In the genomic region with DNA sequence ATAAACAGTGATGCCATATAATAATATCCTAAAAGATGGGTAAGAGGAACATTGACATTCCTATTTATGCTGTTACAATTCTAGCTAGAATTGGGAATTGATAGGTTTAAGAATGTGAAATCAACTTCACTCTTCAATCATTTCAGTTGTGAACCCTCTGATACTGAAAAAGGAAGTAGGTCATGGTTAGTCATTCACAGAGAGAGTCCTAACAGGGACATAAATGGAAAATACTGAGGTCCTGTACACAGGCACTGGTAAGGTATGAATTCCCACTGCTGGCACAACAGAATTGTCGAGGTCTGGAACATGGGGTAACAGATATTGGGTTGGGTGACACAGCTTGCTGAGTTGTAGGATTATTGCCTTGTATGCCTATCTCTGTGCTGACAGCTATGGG, we compare ENCODE assay signal across 15 cellular contexts.
DNase-seq lines count a peak whose midpoint lies in the region; ATAC-seq, FAIRE-seq and TF ChIP-seq lines count a peak whose summit lies in the region.
"Had no signal": no experiment of that assay in that cellular context is flagged by ENCODE, and none has a peak within 500 bp of the region (broad histone marks: within the 10 kb centered on the region; RNA-seq: fewer than 3 reads in every experiment).

No MANE protein-coding gene starts in this region.

- H3K27me3 ChIP-seq in Caco-2 (replicated peaks; ENCODE audit: control insufficient read depth, insufficient read depth, low read length): no peaks in the 10 kb centered on the region
- no peaks in the 10 kb centered on the region for H3K27me3 ChIP-seq in left ventricle myocardium inferior (ENCODE audit: low read depth)
- H3K27me3 ChIP-seq: esophagus muscularis mucosa, neutrophil had no signal

- no peak for TF ChIP-seq POLR2A in GM12891 (IDR thresholded peaks at IDR 0.05; ENCODE audit: low read depth, low read length)

- H3K4me3 Mint-ChIP-seq in Caco-2 (ENCODE audit: unreplicated experiment): no peak overlapping the region
- H3K4me3 Mint-ChIP-seq: IgD-negative memory B cell had no signal

- TF ChIP-seq CTCF in Caco-2 (IDR thresholded peaks at IDR 0.05; ENCODE audit: insufficient read depth in 1 of 2, low read depth in 1 of 2, low read length in 1 of 2, severe bottlenecking in 1 of 2, unreplicated experiment in 1 of 2): no peak
- TF ChIP-seq CTCF in left ventricle myocardium inferior (IDR thresholded peaks at IDR 0.05; ENCODE audit: borderline replicate concordance): no peak

- H3K36me3 Mint-ChIP-seq in Caco-2 (ENCODE audit: insufficient read depth, unreplicated experiment): no peaks in the 10 kb centered on the region

- POLR2A ChIA-PET in Caco-2 (lab: Charles Lee): no interaction called here

- peak; percentile 45 for FAIRE-seq in GM12891 (lab: Jason Lieb, UNC)

- H3K4me3 ChIP-seq in Caco-2 (ENCODE audit: low read depth, low read length) (no peak overlapping the region), left ventricle myocardium inferior (no peak overlapping the region)
- H3K4me3 ChIP-seq: esophagus muscularis mucosa had no signal

- no peaks in the 10 kb centered on the region for H3K9me3 ChIP-seq in Caco-2
- no peaks in the 10 kb centered on the region for H3K9me3 ChIP-seq in left ventricle myocardium inferior (replicated peaks)
- H3K9me3 ChIP-seq: esophagus muscularis mucosa, neutrophil had no signal

- H3K36me3 ChIP-seq in Caco-2 (ENCODE audit: control insufficient read depth, insufficient read depth, low read length): no peaks in the 10 kb centered on the region
- H3K36me3 ChIP-seq in left ventricle myocardium inferior: no peaks in the 10 kb centered on the region
- H3K36me3 ChIP-seq: esophagus muscularis mucosa, neutrophil had no signal

- H3K27me3 Mint-ChIP-seq in Caco-2 (ENCODE audit: insufficient read depth, unreplicated experiment): peaks cover 3% of the 10 kb centered on the region
- H3K27me3 Mint-ChIP-seq: IgD-negative memory B cell had no signal

- no peak overlapping the region for H3K27ac Mint-ChIP-seq in Caco-2 (ENCODE audit: unreplicated experiment)
- H3K27ac Mint-ChIP-seq: IgD-negative memory B cell had no signal

- H3K27ac ChIP-seq in left ventricle myocardium inferior (replicated peaks): no peak overlapping the region
- H3K27ac ChIP-seq: esophagus muscularis mucosa, neutrophil had no signal

- intact Hi-C loops in Caco-2 (cut with micrococcal nuclease; ENCODE audit: unreplicated experiment): no loop called here
- intact Hi-C loops in left ventricle myocardium inferior (cut with micrococcal nuclease): no loop called here

- no TSS peak for BruUV-seq in Caco-2 (replicated peaks; lab: Mats Ljungman, UMichigan)

- H3K9me3 Mint-ChIP-seq in Caco-2 (ENCODE audit: unreplicated experiment): no peaks in the 10 kb centered on the region
- H3K9me3 Mint-ChIP-seq: IgD-negative memory B cell had no signal

- H3K4me1 Mint-ChIP-seq in Caco-2 (ENCODE audit: low read depth, unreplicated experiment): no peaks in the 10 kb centered on the region
- H3K4me1 Mint-ChIP-seq: IgD-negative memory B cell had no signal

- no peaks in the 10 kb centered on the region for H3K4me1 ChIP-seq in Caco-2
- H3K4me1 ChIP-seq in left ventricle myocardium inferior: no peaks in the 10 kb centered on the region
- H3K4me1 ChIP-seq: esophagus muscularis mucosa had no signal

- CTCF ChIA-PET in Caco-2 (lab: Charles Lee): no interaction called here

- ATAC-seq in GM19395 (IDR thresholded peaks at IDR 0.05; ENCODE audit: unreplicated experiment) (peak; percentile 79), HG02870 (IDR thresholded peaks at IDR 0.05; ENCODE audit: unreplicated experiment) (peak; percentile 84), HG03469 (IDR thresholded peaks at IDR 0.05; ENCODE audit: unreplicated experiment) (peak; percentile 75)
- ATAC-seq: HCT116 had no signal

- no peak for DNase-seq in GM12891 (ENCODE audit: insufficient read length, low spot score)
- DNase-seq in CD1c-positive myeloid dendritic cell (ENCODE audit: extremely low spot score): no peak
- DNase-seq in NCI-H187 treated with DMSO at 0.1 percent for 48 hours (lab: John Stamatoyannopoulos, UW): no peak
- no peak for DNase-seq in Caco-2
- no peak for DNase-seq in left ventricle myocardium inferior
- DNase-seq: activated CD4-positive, CD25-positive, alpha-beta regulatory T cell treated with anti-CD3 and anti-CD28 coated beads, Interleukin-2, amount 50 U/mL, for 72 hours; DND-41; NCI-H187 had no signal

TF ChIP-seq in GM12891, 5 proteins besides CTCF, POLR2A, EP300 and RAD21:
- peak; percentile 49 for TF ChIP-seq SPI1 (IDR thresholded peaks at IDR 0.05; ENCODE audit: low read depth, low read length)
- TF ChIP-seq TAF1 (IDR thresholded peaks at IDR 0.05; ENCODE audit: low read depth, low read length): no peak
